1 cellular context compared by ENCODE assay signal in genomic region chr19:44164673-44165512, GRCh38.
TF ChIP-seq lines count a peak whose summit lies in the region.

ZNF226 (plus strand) TSS chr19:44165100; CDS start chr19:44170081, 4,981 bp downstream.

TF ChIP-seq in HEK293, 187 proteins besides CTCF, POLR2A, EP300 and RAD21 (continued from another document and continues in another):
- TF ChIP-seq ZNF48 (tag by site-specific recombination; IDR thresholded peaks at IDR 0.05) (no peak), ZNF558 (tag by site-specific recombination; IDR thresholded peaks at IDR 0.05) (peak; percentile 82), HOXA7 (CRISPR knock-in tag; IDR thresholded peaks at IDR 0.05; ENCODE audit: borderline replicate concordance) (no peak), ZNF596 (tag by site-specific recombination; IDR thresholded peaks at IDR 0.05) (no peak), ZNF785 (tag by site-specific recombination; IDR thresholded peaks at IDR 0.05) (0 out of 2 replicates have a peak, but pooled peaks have one; percentile 23), ZNF211 (tag by site-specific recombination; IDR thresholded peaks at IDR 0.05; ENCODE audit: low read depth) (no peak), ZNF37A (tag by site-specific recombination; IDR thresholded peaks at IDR 0.05) (no peak), GLI2 (tag by site-specific recombination; IDR thresholded peaks at IDR 0.05; ENCODE audit: borderline replicate concordance, low read depth) (no peak), ZNF174 (tag by site-specific recombination; IDR thresholded peaks at IDR 0.05) (no peak), ZNF843 (tag by site-specific recombination; IDR thresholded peaks at IDR 0.05) (peak; percentile 71), ZNF521 (tag by site-specific recombination; IDR thresholded peaks at IDR 0.05) (no peak), ZNF701 (tag by site-specific recombination; IDR thresholded peaks at IDR 0.05) (no peak), OVOL3 (tag by site-specific recombination; IDR thresholded peaks at IDR 0.05) (no peak), SP7 (tag by site-specific recombination; IDR thresholded peaks at IDR 0.05) (peak; percentile 88), TCF7L2 (IDR thresholded peaks at IDR 0.05; ENCODE audit: borderline replicate concordance, low read depth, low read length) (no peak), ZSCAN30 (tag by site-specific recombination; IDR thresholded peaks at IDR 0.05) (peak; percentile 45; the same call in 1 of the 2 replicates), KLF8 (tag by site-specific recombination; IDR thresholded peaks at IDR 0.05) (peak; percentile 90), ZNF248 (tag by site-specific recombination; IDR thresholded peaks at IDR 0.05) (no peak), ZNF404 (tag by site-specific recombination; IDR thresholded peaks at IDR 0.05) (no peak; the same call in 1 of the 2 replicates), ZSCAN23 (tag by site-specific recombination; IDR thresholded peaks at IDR 0.05) (no peak), ZNF473 (tag by site-specific recombination; IDR thresholded peaks at IDR 0.05) (no peak), PATZ1 (tag by site-specific recombination; IDR thresholded peaks at IDR 0.05) (peak; percentile 74), ZNF350 (tag by site-specific recombination; IDR thresholded peaks at IDR 0.05) (no peak), SETDB1 (IDR thresholded peaks at IDR 0.05; ENCODE audit: insufficient read length, low read length) (peak; percentile 77), BCL6B (tag by site-specific recombination; IDR thresholded peaks at IDR 0.05) (no peak), ZNF221 (tag by site-specific recombination; IDR thresholded peaks at IDR 0.05; ENCODE audit: borderline replicate concordance) (no peak), ZBTB48 (tag by site-specific recombination; IDR thresholded peaks at IDR 0.05) (peak; percentile 56; the same call in 1 of the 2 replicates), ZNF266 (tag by site-specific recombination; IDR thresholded peaks at IDR 0.05; ENCODE audit: low read depth) (no peak), ZNF362 (tag by site-specific recombination; IDR thresholded peaks at IDR 0.05) (no peak), ZBTB10 (tag by site-specific recombination; IDR thresholded peaks at IDR 0.05) (peak; percentile 83; the same call in 1 of the 2 replicates), ZNF561 (tag by site-specific recombination; IDR thresholded peaks at IDR 0.05; ENCODE audit: borderline replicate concordance) (peak; percentile 66), ZNF223 (tag by site-specific recombination; IDR thresholded peaks at IDR 0.05) (no peak), ZBTB21 (tag by site-specific recombination; IDR thresholded peaks at IDR 0.05) (peak; percentile 86), ZFP41 (tag by site-specific recombination; IDR thresholded peaks at IDR 0.05; ENCODE audit: borderline replicate concordance) (no peak), ZNF148 (tag by site-specific recombination; IDR thresholded peaks at IDR 0.05; ENCODE audit: borderline replicate concordance) (no peak; the same call in 1 of the 2 replicates), KLF1 (tag by site-specific recombination; IDR thresholded peaks at IDR 0.05) (peak; percentile 21; the same call in 1 of the 2 replicates), ZNF544 (tag by site-specific recombination; IDR thresholded peaks at IDR 0.05) (no peak), SP2 (tag by site-specific recombination; IDR thresholded peaks at IDR 0.05) (peak; percentile 99), ZNF555 (tag by site-specific recombination; conservative IDR thresholded peaks at IDR 0.05) (no peak), ZSCAN5A (tag by site-specific recombination; IDR thresholded peaks at IDR 0.05) (peak; percentile 72; the same call in 1 of the 2 replicates), MEIS1 (CRISPR knock-in tag; IDR thresholded peaks at IDR 0.05; ENCODE audit: borderline replicate concordance) (no peak), ZEB2 (tag by site-specific recombination; IDR thresholded peaks at IDR 0.05) (peak; percentile 88), GFI1B (tag by site-specific recombination; IDR thresholded peaks at IDR 0.05) (peak; percentile 42; the same call in 1 of the 2 replicates), ZNF776 (tag by site-specific recombination; IDR thresholded peaks at IDR 0.05; ENCODE audit: borderline replicate concordance) (no peak), ZNF23 (tag by site-specific recombination; IDR thresholded peaks at IDR 0.05; ENCODE audit: borderline replicate concordance) (no peak), ZNF792 (tag by site-specific recombination; IDR thresholded peaks at IDR 0.05) (peak; percentile 63; the same call in 1 of the 2 replicates), ZNF391 (tag by site-specific recombination; IDR thresholded peaks at IDR 0.05; ENCODE audit: borderline replicate concordance, low read depth) (peak; percentile 66; the same call in 1 of the 2 replicates), ZNF16 (tag by site-specific recombination; IDR thresholded peaks at IDR 0.05; ENCODE audit: low read depth) (0 out of 2 replicates have a peak, but pooled peaks have one; percentile 19), PBX3 (CRISPR knock-in tag; IDR thresholded peaks at IDR 0.05) (no peak), ZNF501 (tag by site-specific recombination; IDR thresholded peaks at IDR 0.05) (peak; percentile 95), ZNF19 (tag by site-specific recombination; IDR thresholded peaks at IDR 0.05; ENCODE audit: low read depth) (0 out of 2 replicates have a peak, but pooled peaks have one; percentile 21), ZNF624 (tag by site-specific recombination; IDR thresholded peaks at IDR 0.05) (no peak), MYNN (tag by site-specific recombination; IDR thresholded peaks at IDR 0.05; ENCODE audit: borderline replicate concordance) (no peak), ZBTB44 (tag by site-specific recombination; IDR thresholded peaks at IDR 0.05) (peak; percentile 81; the same call in 1 of the 2 replicates), GLI4 (tag by site-specific recombination; IDR thresholded peaks at IDR 0.05) (no peak)
